ENCODE assay signal across 10 cellular contexts in genomic region chr10:60733826-60734225, GRCh38. TPM values are rescaled to one million over a fixed set of nuclear protein-coding genes. Genes with fewer than 3 reads are reported as not detected.
DNase-seq lines count a peak whose midpoint lies in the region; ATAC-seq and TF ChIP-seq lines count a peak whose summit lies in the region.
"Had no signal": no experiment of that assay in that cellular context is flagged by ENCODE, and none has a peak within 500 bp of the region (broad histone marks: within the 10 kb centered on the region; RNA-seq: fewer than 3 reads in every experiment).

No MANE protein-coding gene starts in this region.

- peaks cover 17% of the 10 kb centered on the region for H3K4me1 ChIP-seq in CD8-positive, alpha-beta T cell (ENCODE audit: insufficient read depth, low read length)
- H3K4me1 ChIP-seq in PC-3 (ENCODE audit: insufficient read depth, low read length), result peaks cover 49% of the 10 kb centered on the region

- TF ChIP-seq CTCF in CD8-positive, alpha-beta T cell (IDR thresholded peaks at IDR 0.05), result no peak
- TF ChIP-seq CTCF in PC-3 (conservative IDR thresholded peaks at IDR 0.05; ENCODE audit: low read depth, low read length) (no peak), osteocyte (IDR thresholded peaks at IDR 0.05) (no peak)

- peak overlapping the region; percentile 82 for H3K4me2 ChIP-seq in PC-3 (ENCODE audit: low read length)

- H3K27me3 Mint-ChIP-seq in CD8-positive, alpha-beta T cell (ENCODE audit: low read depth), result peaks cover 25% of the 10 kb centered on the region
- H3K27me3 Mint-ChIP-seq in osteocyte (ENCODE audit: unreplicated experiment), result peaks cover 2% of the 10 kb centered on the region

- intact Hi-C loops in CD8-positive, alpha-beta T cell (cut with DNase I, micrococcal nuclease), result loop anchor here in 1 of 2 experiments (2.0 to 5.0 kb wide), 2 partner anchors 45 to 87 kb away; partner anchors contain the start of gene CDK1
- intact Hi-C loops in PC-3 (cut with micrococcal nuclease), result no loop called here

- H2AFZ ChIP-seq in PC-3 (ENCODE audit: low read length), result peak overlapping the region; percentile 81

- H3K4me3 ChIP-seq in CD8-positive, alpha-beta T cell (ENCODE audit: low read depth, low read length), result no peak overlapping the region
- H3K4me3 ChIP-seq in PC-3 (ENCODE audit: low read length), result peak overlapping the region; percentile 75

- H3K4me1 Mint-ChIP-seq in CD8-positive, alpha-beta T cell (ENCODE audit: low read depth), result peaks cover 29% of the 10 kb centered on the region
- peaks cover 15% of the 10 kb centered on the region for H3K4me1 Mint-ChIP-seq in osteocyte (ENCODE audit: unreplicated experiment)

- H3F3A ChIP-seq in PC-3 (ENCODE audit: low read length, unreplicated experiment), result no peaks in the 10 kb centered on the region

- BruUV-seq in PC-3 (replicated peaks; lab: Mats Ljungman, UMichigan), result no TSS peak

- POLR2A ChIA-PET in CD8-positive, alpha-beta T cell (lab: Charles Lee), result interaction anchor here (1.6 kb wide), 1 partner anchor 13 kb away, joined by 4 read pairs; no protein-coding TSS in a partner anchor
- POLR2A ChIA-PET in PC-3 (lab: Charles Lee; ENCODE audit: unreplicated experiment), result interaction anchor here (0.7 to 1.3 kb wide), 2 partner anchors 84 to 374 kb away, joined by 3 to 11 read pairs; no protein-coding TSS in a partner anchor

- H3K36me3 ChIP-seq in CD8-positive, alpha-beta T cell (ENCODE audit: insufficient read depth, low read length), result no peaks in the 10 kb centered on the region
- H3K36me3 ChIP-seq in PC-3 (ENCODE audit: low read depth, low read length), result no peaks in the 10 kb centered on the region

- no peak overlapping the region for H3K27ac Mint-ChIP-seq in CD8-positive, alpha-beta T cell
- no peak overlapping the region for H3K27ac Mint-ChIP-seq in osteocyte (ENCODE audit: unreplicated experiment)

- no peak for DNase-seq in CD8-positive, alpha-beta T cell
- peak; percentile 54 for DNase-seq in PC-3
- no peak for DNase-seq in epithelial cell of prostate (ENCODE audit: low read depth, low spot score)
- no peak for DNase-seq in osteocyte (ENCODE audit: extremely low spot score, unreplicated experiment)
- no peak for DNase-seq in T-helper 9 cell
- no peak for DNase-seq in hypothalamus (lab: John Stamatoyannopoulos, UW)
- no peak for DNase-seq in SHP77 (lab: John Stamatoyannopoulos, UW)
- DNase-seq in cortex of kidney (lab: John Stamatoyannopoulos, UW), result no peak
- DNase-seq: NCI-H1417 treated with DMSO at 0.1 percent for 48 hours, T1000 had no signal

- CTCF ChIA-PET in CD8-positive, alpha-beta T cell (lab: Charles Lee), result interaction anchor here (0.8 kb wide), 1 partner anchor 35 kb away, joined by 3 read pairs; no protein-coding TSS in a partner anchor
- CTCF ChIA-PET in PC-3 (lab: Charles Lee), result no interaction called here

- peaks cover 44% of the 10 kb centered on the region for H3K79me2 ChIP-seq in PC-3 (ENCODE audit: low read length)

- H3K27ac ChIP-seq in CD8-positive, alpha-beta T cell (ENCODE audit: low read depth, low read length), result no peak overlapping the region
- H3K27ac ChIP-seq in PC-3 (ENCODE audit: low read length) (no peak overlapping the region), epithelial cell of prostate (peak overlapping the region; percentile 65)

- no peaks in the 10 kb centered on the region for H3K36me3 Mint-ChIP-seq in CD8-positive, alpha-beta T cell
- H3K36me3 Mint-ChIP-seq in osteocyte (ENCODE audit: unreplicated experiment), result no peaks in the 10 kb centered on the region

- no peaks in the 10 kb centered on the region for H3K27me3 ChIP-seq in CD8-positive, alpha-beta T cell (ENCODE audit: insufficient read depth, low read length)
- no peaks in the 10 kb centered on the region for H3K27me3 ChIP-seq in PC-3 (ENCODE audit: low read length)

- H3K9me3 ChIP-seq in CD8-positive, alpha-beta T cell (ENCODE audit: low read length), result no peaks in the 10 kb centered on the region
- no peaks in the 10 kb centered on the region for H3K9me3 ChIP-seq in PC-3 (ENCODE audit: low read length)

- H3K9ac ChIP-seq in PC-3 (ENCODE audit: low read length), result peak overlapping the region; percentile 71; the same call in 1 of the 2 replicates

- H4K20me1 ChIP-seq in PC-3 (ENCODE audit: low read length), result no peaks in the 10 kb centered on the region

- peak overlapping the region; percentile 64 for H3K4me3 Mint-ChIP-seq in CD8-positive, alpha-beta T cell
- peak overlapping the region; percentile 48 for H3K4me3 Mint-ChIP-seq in osteocyte (ENCODE audit: unreplicated experiment)

- no peak for ATAC-seq in CD8-positive, alpha-beta T cell
- ATAC-seq in PC-3, result peak; percentile 3

- no peaks in the 10 kb centered on the region for H3K9me3 Mint-ChIP-seq in CD8-positive, alpha-beta T cell
- H3K9me3 Mint-ChIP-seq in osteocyte (ENCODE audit: unreplicated experiment), result no peaks in the 10 kb centered on the region

- no peaks in the 10 kb centered on the region for H3K9me2 ChIP-seq in PC-3 (replicated peaks; ENCODE audit: low read length)

RNA-seq across cellular contexts. Expression of gene CDK1, which starts 44.5 kb away (rescaled TPM):
- total RNA-seq in CD8-positive, alpha-beta T cell, result 1 to 10 TPM in 1 of 2 experiments, under 1 TPM in 1; 0.31 to 1.6 TPM
- total RNA-seq in PC-3 (2014; rRNA removed) (166 and 202 TPM in 2 replicates), osteocyte (12.6 and 13.1 TPM in 2 replicates)

Comparison
In these comparisons a context has a peak if more than half of its experiments do, and no peak if none do; other contexts are left out.
1. RNA of gene CDK1, which starts 44.5 kb away (total RNA-seq): 166 to 202 TPM in PC-3; 12.6 to 13.1 TPM in osteocyte and 0.31 to 1.6 TPM in CD8-positive, alpha-beta T cell; every median in the first group is over 10 times any median in the second.